In the genomic region with DNA sequence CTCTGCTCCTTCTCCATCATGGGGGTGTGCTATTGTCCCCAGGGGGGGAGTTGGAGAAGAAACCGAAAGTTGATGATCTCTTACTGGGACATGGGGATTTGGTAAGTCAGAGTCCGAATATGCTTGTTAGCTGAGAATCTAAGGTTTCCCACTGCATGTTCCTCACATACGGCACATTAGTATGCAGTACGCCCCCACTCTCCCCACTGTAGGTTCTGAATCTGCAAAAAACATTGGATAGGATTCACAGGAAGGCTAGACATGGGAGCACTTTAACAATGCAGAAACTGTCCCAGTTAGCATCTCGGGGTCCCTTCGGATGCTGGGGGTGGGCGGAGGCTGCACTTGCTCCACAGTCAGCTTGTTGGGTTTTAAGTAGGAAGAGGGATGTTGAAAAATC, we compare ENCODE assay signal across 22 cellular contexts.
"Had no signal": no experiment of that assay in that cellular context is flagged by ENCODE, and none has a peak within 500 bp of the region (broad histone marks: within the 10 kb centered on the region; RNA-seq: fewer than 3 reads in every experiment).

No MANE protein-coding gene starts in this region.

- H3K27me3 Mint-ChIP-seq: memory B cell; naive B cell; natural killer cell treated with Interleukin-12 subunit alpha and Interleukin-12 subunit beta and Interleukin-15 and Interleukin-18, amount 100 ng/mL, for 72 hours had no signal

- ATAC-seq: left ventricle myocardium superior; mucosa of descending colon; natural killer cell treated with Interleukin-12 subunit alpha and Interleukin-12 subunit beta and Interleukin-15 and Interleukin-18, amount 100 ng/mL, for 72 hours; pancreas; right lobe of liver; stimulated activated naive CD8-positive, alpha-beta T cell treated with anti-CD3 and anti-CD28 coated beads, Interleukin-15, Interleukin-2, amounts not matched to agents 100 U/mL and 50 U/mL, for 24 hours had no signal

- DNase-seq: effector CD8-positive, alpha-beta T cell; left ventricle myocardium superior; mucosa of descending colon; naive B cell; pancreas; right lobe of liver; stimulated activated CD4-positive, alpha-beta T cell treated with anti-CD3 and anti-CD28 coated beads, Interleukin-12 subunit alpha, Interleukin-12 subunit beta, amount 100 ng/mL, for 4 hours; stimulated activated CD4-positive, alpha-beta T cell treated with anti-CD3 and anti-CD28 coated beads, Interleukin-1b, Interleukin-23, amount 100 ng/mL, for 48 hours; stimulated activated CD4-positive, alpha-beta T cell treated with anti-CD3 and anti-CD28 coated beads, Interleukin-4, amount 100 ng/mL, for 1 hour; stimulated activated CD8-positive, alpha-beta memory T cell treated with anti-CD3 and anti-CD28 coated beads, Interleukin-4, amount 100 ng/mL, for 48 hours; stimulated activated naive CD8-positive, alpha-beta T cell treated with anti-CD3 and anti-CD28 coated beads, Interleukin-15, Interleukin-2, amounts not matched to agents 100 U/mL and 50 U/mL, for 24 hours; upper lobe of left lung had no signal

- H3K27ac Mint-ChIP-seq: memory B cell; mesothelial cell of epicardium; natural killer cell treated with Interleukin-12 subunit alpha and Interleukin-12 subunit beta and Interleukin-15 and Interleukin-18, amount 100 ng/mL, for 72 hours had no signal

- H3K9me3 Mint-ChIP-seq: memory B cell; mesothelial cell of epicardium; naive B cell; natural killer cell treated with Interleukin-12 subunit alpha and Interleukin-12 subunit beta and Interleukin-15 and Interleukin-18, amount 100 ng/mL, for 72 hours; neural crest cell had no signal

- H3K4me3 ChIP-seq: esophagus muscularis mucosa, lung, mucosa of descending colon, pancreas, right lobe of liver, smooth muscle cell, thoracic aorta, tibial nerve, upper lobe of left lung had no signal

- H3K4me3 Mint-ChIP-seq: memory B cell; mesothelial cell of epicardium; natural killer cell treated with Interleukin-12 subunit alpha and Interleukin-12 subunit beta and Interleukin-15 and Interleukin-18, amount 100 ng/mL, for 72 hours; neural crest cell had no signal

- H3K27me3 ChIP-seq: esophagus muscularis mucosa, neutrophil, pancreas, right lobe of liver, tibial nerve, upper lobe of left lung had no signal

- H3K36me3 Mint-ChIP-seq: natural killer cell treated with Interleukin-12 subunit alpha and Interleukin-12 subunit beta and Interleukin-15 and Interleukin-18, amount 100 ng/mL, for 72 hours had no signal

- H3K9me3 ChIP-seq: esophagus muscularis mucosa, mucosa of descending colon, neutrophil, pancreas, right lobe of liver, thoracic aorta, tibial nerve, upper lobe of left lung had no signal

- H3K4me2 ChIP-seq: smooth muscle cell had no signal

- H3K27ac ChIP-seq: neutrophil, pancreas, right lobe of liver, thoracic aorta had no signal
